Comparison of ENCODE assay signal across 38 cellular contexts in genomic region chr1:47198214-47198613, GRCh38. TPM values are rescaled to one million over a fixed set of nuclear protein-coding genes. Genes with fewer than 3 reads are reported as not detected.
"Had no signal": no experiment of that assay in that cellular context is flagged by ENCODE, and none has a peak within 500 bp of the region (broad histone marks: within the 10 kb centered on the region; RNA-seq: fewer than 3 reads in every experiment).

No MANE protein-coding gene starts in this region.

- ATAC-seq: activated CD4-positive, alpha-beta T cell treated with anti-CD3 and anti-CD28 coated beads for 36 hours; activated CD8-positive, alpha-beta memory T cell treated with anti-CD3 and anti-CD28 coated beads, Interleukin-2, amount 10 ng/mL, durations not matched to agents 7 days and 5 days; activated CD8-positive, alpha-beta T cell treated with anti-CD3 and anti-CD28 coated beads, Interleukin-2, amount 10 ng/mL, durations not matched to agents 7 days and 5 days; activated naive CD8-positive, alpha-beta T cell treated with anti-CD3 and anti-CD28 coated beads, Interleukin-2, amount 50 U/mL, for 24 hours; foreskin keratinocyte; gastrocnemius medialis; heart left ventricle had no signal

- H3K9me3 Mint-ChIP-seq: activated CD4-positive, alpha-beta memory T cell treated with anti-CD3 and anti-CD28 coated beads for 36 hours; activated CD4-positive, alpha-beta T cell treated with anti-CD3 and anti-CD28 coated beads, Interleukin-2, amount 10 ng/mL, durations not matched to agents 24 days and 14 days; activated naive CD8-positive, alpha-beta T cell treated with anti-CD3 and anti-CD28 coated beads, Interleukin-2, amount 50 U/mL, for 24 hours; activated T-helper 1 cell treated with anti-CD3 and anti-CD28 coated beads, Interleukin-12 subunit alpha, Interleukin-12 subunit beta, Interleukin-2, Interleukin-4 antibody, amounts not matched to agents 30 ng/mL and 10 ng/mL and 1 ng/mL, durations not matched to agents 14 hours and 24 hours and 36 hours; activated T-helper 2 cell treated with anti-CD3 and anti-CD28 coated beads, Interferon-gamma antibody, Interleukin-2, Interleukin-4, amounts not matched to agents 10 μg/mL and 5 μg/mL and 100 μg/mL, durations not matched to agents 14 hours and 24 hours and 36 hours; central memory CD8-positive, alpha-beta T cell; dendritic cell treated with granulocyte-macrophage colony-stimulating factor and Interleukin-4, amounts not matched to agents 40 ng/mL and 50 ng/mL, for 4 days; endodermal cell had no signal

- H3K27ac Mint-ChIP-seq: activated CD4-positive, alpha-beta memory T cell treated with anti-CD3 and anti-CD28 coated beads for 36 hours; activated CD4-positive, alpha-beta T cell treated with anti-CD3 and anti-CD28 coated beads for 36 hours; activated CD4-positive, alpha-beta T cell treated with anti-CD3 and anti-CD28 coated beads, Interleukin-2, amount 10 ng/mL, durations not matched to agents 24 days and 14 days; activated CD8-positive, alpha-beta memory T cell treated with anti-CD3 and anti-CD28 coated beads, Interleukin-2, amount 10 ng/mL, durations not matched to agents 7 days and 5 days; activated CD8-positive, alpha-beta T cell treated with anti-CD3 and anti-CD28 coated beads, Interleukin-2, amount 10 ng/mL, durations not matched to agents 7 days and 5 days; activated naive CD8-positive, alpha-beta T cell treated with anti-CD3 and anti-CD28 coated beads for 36 hours; activated naive CD8-positive, alpha-beta T cell treated with anti-CD3 and anti-CD28 coated beads, Interleukin-2, amount 50 U/mL, for 24 hours; activated T-helper 1 cell treated with anti-CD3 and anti-CD28 coated beads, Interleukin-12 subunit alpha, Interleukin-12 subunit beta, Interleukin-2, Interleukin-4 antibody, amounts not matched to agents 30 ng/mL and 10 ng/mL and 1 ng/mL, durations not matched to agents 14 hours and 24 hours and 36 hours; activated T-helper 2 cell treated with anti-CD3 and anti-CD28 coated beads, Interferon-gamma antibody, Interleukin-2, Interleukin-4, amounts not matched to agents 10 μg/mL and 5 μg/mL and 100 μg/mL, durations not matched to agents 14 hours and 24 hours and 36 hours; dendritic cell treated with granulocyte-macrophage colony-stimulating factor and Interleukin-4, amounts not matched to agents 40 ng/mL and 50 ng/mL, for 4 days; endodermal cell had no signal

- H3K36me3 ChIP-seq: adrenal gland, brain microvascular endothelial cell, esophagus muscularis mucosa, gastrocnemius medialis, heart left ventricle had no signal

- H3K4me3 ChIP-seq: adrenal gland, coronary artery, dorsolateral prefrontal cortex, esophagus muscularis mucosa, gastrocnemius medialis, heart left ventricle had no signal

- H3K36me3 Mint-ChIP-seq: activated CD4-positive, alpha-beta memory T cell treated with anti-CD3 and anti-CD28 coated beads for 36 hours; activated CD8-positive, alpha-beta memory T cell treated with anti-CD3 and anti-CD28 coated beads, Interleukin-2, amount 10 ng/mL, durations not matched to agents 7 days and 5 days; activated naive CD8-positive, alpha-beta T cell treated with anti-CD3 and anti-CD28 coated beads for 36 hours had no signal

- H3K4me3 Mint-ChIP-seq: activated CD4-positive, alpha-beta memory T cell treated with anti-CD3 and anti-CD28 coated beads for 36 hours; activated CD4-positive, alpha-beta T cell treated with anti-CD3 and anti-CD28 coated beads for 36 hours; activated CD4-positive, alpha-beta T cell treated with anti-CD3 and anti-CD28 coated beads, Interleukin-2, amount 10 ng/mL, durations not matched to agents 24 days and 14 days; activated CD8-positive, alpha-beta memory T cell treated with anti-CD3 and anti-CD28 coated beads, Interleukin-2, amount 10 ng/mL, durations not matched to agents 7 days and 5 days; activated CD8-positive, alpha-beta T cell treated with anti-CD3 and anti-CD28 coated beads, Interleukin-2, amount 10 ng/mL, durations not matched to agents 7 days and 5 days; activated naive CD8-positive, alpha-beta T cell treated with anti-CD3 and anti-CD28 coated beads for 36 hours; activated naive CD8-positive, alpha-beta T cell treated with anti-CD3 and anti-CD28 coated beads, Interleukin-2, amount 50 U/mL, for 24 hours; activated T-helper 1 cell treated with anti-CD3 and anti-CD28 coated beads, Interleukin-12 subunit alpha, Interleukin-12 subunit beta, Interleukin-2, Interleukin-4 antibody, amounts not matched to agents 30 ng/mL and 10 ng/mL and 1 ng/mL, durations not matched to agents 14 hours and 24 hours and 36 hours; central memory CD8-positive, alpha-beta T cell; dendritic cell treated with granulocyte-macrophage colony-stimulating factor and Interleukin-4, amounts not matched to agents 40 ng/mL and 50 ng/mL, for 4 days; endodermal cell had no signal

- H3K27me3 ChIP-seq: adrenal gland, gastrocnemius medialis had no signal

- DNase-seq: activated CD4-positive, alpha-beta memory T cell treated with anti-CD3 and anti-CD28 coated beads for 36 hours; activated CD4-positive, alpha-beta T cell treated with anti-CD3 and anti-CD28 coated beads for 36 hours; activated CD4-positive, alpha-beta T cell treated with anti-CD3 and anti-CD28 coated beads, Interleukin-2, amount 10 ng/mL, durations not matched to agents 24 days and 14 days; activated CD4-positive, CD25-positive, alpha-beta regulatory T cell; activated CD4-positive, CD25-positive, alpha-beta regulatory T cell treated with anti-CD3 and anti-CD28 coated beads, Interleukin-2, amount 50 U/mL, for 72 hours; activated CD8-positive, alpha-beta memory T cell treated with anti-CD3 and anti-CD28 coated beads, Interleukin-2, amount 10 ng/mL, durations not matched to agents 7 days and 5 days; activated CD8-positive, alpha-beta memory T cell treated with anti-CD3 and anti-CD28 coated beads, Interleukin-2, amount 50 U/mL, for 4 hours; activated CD8-positive, alpha-beta T cell treated with anti-CD3 and anti-CD28 coated beads, Interleukin-2, amount 10 ng/mL, durations not matched to agents 7 days and 5 days; activated gamma-delta T cell; activated naive CD4-positive, alpha-beta T cell; activated naive CD4-positive, alpha-beta T cell treated with anti-CD3 and anti-CD28 coated beads, Interleukin-2, amount 50 U/mL, for 16 hours; activated naive CD8-positive, alpha-beta T cell treated with anti-CD3 and anti-CD28 coated beads for 36 hours; activated naive CD8-positive, alpha-beta T cell treated with anti-CD3 and anti-CD28 coated beads, Interleukin-2, amount 50 U/mL, for 24 hours; activated T-cell treated with anti-CD3 and anti-CD28 coated beads, Interleukin-2, amount 50 U/mL, for 1 hour; activated T-cell treated with anti-CD3 and anti-CD28 coated beads, Interleukin-2, amount 50 U/mL, for 48 hours; adrenal gland; amygdala; brain microvascular endothelial cell; effector memory CD4-positive, alpha-beta T cell; erythroblast; foreskin keratinocyte; gastrocnemius medialis; glutamatergic neuron; heart left ventricle; T-helper 2 cell had no signal

- H3K9me3 ChIP-seq: adrenal gland, gastrocnemius medialis had no signal

- H3K4me1 Mint-ChIP-seq: activated CD4-positive, alpha-beta T cell treated with anti-CD3 and anti-CD28 coated beads for 36 hours; activated CD4-positive, alpha-beta T cell treated with anti-CD3 and anti-CD28 coated beads, Interleukin-2, amount 10 ng/mL, durations not matched to agents 24 days and 14 days; activated CD8-positive, alpha-beta memory T cell treated with anti-CD3 and anti-CD28 coated beads, Interleukin-2, amount 10 ng/mL, durations not matched to agents 7 days and 5 days; activated naive CD8-positive, alpha-beta T cell treated with anti-CD3 and anti-CD28 coated beads for 36 hours; activated naive CD8-positive, alpha-beta T cell treated with anti-CD3 and anti-CD28 coated beads, Interleukin-2, amount 50 U/mL, for 24 hours; endodermal cell had no signal

- H3K27ac ChIP-seq: adrenal gland, brain microvascular endothelial cell, coronary artery, dorsolateral prefrontal cortex, esophagus muscularis mucosa, foreskin keratinocyte, gastrocnemius medialis, heart left ventricle had no signal

- FAIRE-seq: bronchial epithelial cell had no signal

- H3K4me1 ChIP-seq: adrenal gland, foreskin keratinocyte, gastrocnemius medialis had no signal

RNA-seq across cellular contexts. Expression of gene PDZK1IP1, which starts 8.4 kb away (rescaled TPM):
- total RNA-seq: activated CD4-positive, alpha-beta memory T cell treated with anti-CD3 and anti-CD28 coated beads for 36 hours; activated CD4-positive, alpha-beta T cell treated with anti-CD3 and anti-CD28 coated beads for 36 hours; activated CD4-positive, alpha-beta T cell treated with anti-CD3 and anti-CD28 coated beads, Interleukin-2, amount 10 ng/mL, durations not matched to agents 24 days and 14 days; activated CD8-positive, alpha-beta memory T cell treated with anti-CD3 and anti-CD28 coated beads for 36 hours; activated CD8-positive, alpha-beta memory T cell treated with anti-CD3 and anti-CD28 coated beads, Interleukin-2, amount 10 ng/mL, durations not matched to agents 7 days and 5 days; activated CD8-positive, alpha-beta T cell treated with anti-CD3 and anti-CD28 coated beads, Interleukin-2, amount 10 ng/mL, durations not matched to agents 7 days and 5 days; activated naive CD8-positive, alpha-beta T cell treated with anti-CD3 and anti-CD28 coated beads for 36 hours; activated T-helper 1 cell treated with anti-CD3 and anti-CD28 coated beads, Interleukin-12 subunit alpha, Interleukin-12 subunit beta, Interleukin-2, Interleukin-4 antibody, amounts not matched to agents 30 ng/mL and 10 ng/mL and 1 ng/mL, durations not matched to agents 14 hours and 24 hours and 36 hours; activated T-helper 2 cell treated with anti-CD3 and anti-CD28 coated beads, Interferon-gamma antibody, Interleukin-2, Interleukin-4, amounts not matched to agents 10 μg/mL and 5 μg/mL and 100 μg/mL, durations not matched to agents 14 hours and 24 hours and 36 hours; cardiac septum; cerebellum; endodermal cell; T-helper 1 cell treated with Interleukin-12 subunit alpha and Interleukin-12 subunit beta and Interleukin-4 antibody, amounts not matched to agents 30 ng/mL and 1 ng/mL, for 36 hours had no signal
- polyA plus RNA-seq: heart left ventricle had no signal

RNA-seq across cellular contexts. Expression of gene TAL1, which starts 33.8 kb away (rescaled TPM):
- total RNA-seq: activated CD4-positive, alpha-beta T cell treated with anti-CD3 and anti-CD28 coated beads, Interleukin-2, amount 10 ng/mL, durations not matched to agents 24 days and 14 days; activated CD8-positive, alpha-beta memory T cell treated with anti-CD3 and anti-CD28 coated beads for 36 hours; activated CD8-positive, alpha-beta memory T cell treated with anti-CD3 and anti-CD28 coated beads, Interleukin-2, amount 10 ng/mL, durations not matched to agents 7 days and 5 days; activated CD8-positive, alpha-beta T cell treated with anti-CD3 and anti-CD28 coated beads, Interleukin-2, amount 10 ng/mL, durations not matched to agents 7 days and 5 days; activated naive CD8-positive, alpha-beta T cell treated with anti-CD3 and anti-CD28 coated beads for 36 hours; activated T-helper 1 cell treated with anti-CD3 and anti-CD28 coated beads, Interleukin-12 subunit alpha, Interleukin-12 subunit beta, Interleukin-2, Interleukin-4 antibody, amounts not matched to agents 30 ng/mL and 10 ng/mL and 1 ng/mL, durations not matched to agents 14 hours and 24 hours and 36 hours; activated T-helper 2 cell treated with anti-CD3 and anti-CD28 coated beads, Interferon-gamma antibody, Interleukin-2, Interleukin-4, amounts not matched to agents 10 μg/mL and 5 μg/mL and 100 μg/mL, durations not matched to agents 14 hours and 24 hours and 36 hours; bronchial epithelial cell; foreskin keratinocyte; T-helper 1 cell treated with Interleukin-12 subunit alpha and Interleukin-12 subunit beta and Interleukin-4 antibody, amounts not matched to agents 30 ng/mL and 1 ng/mL, for 36 hours had no signal
- polyA plus RNA-seq: foreskin keratinocyte had no signal
